1 cellular context compared by ENCODE assay signal in the genomic region with DNA sequence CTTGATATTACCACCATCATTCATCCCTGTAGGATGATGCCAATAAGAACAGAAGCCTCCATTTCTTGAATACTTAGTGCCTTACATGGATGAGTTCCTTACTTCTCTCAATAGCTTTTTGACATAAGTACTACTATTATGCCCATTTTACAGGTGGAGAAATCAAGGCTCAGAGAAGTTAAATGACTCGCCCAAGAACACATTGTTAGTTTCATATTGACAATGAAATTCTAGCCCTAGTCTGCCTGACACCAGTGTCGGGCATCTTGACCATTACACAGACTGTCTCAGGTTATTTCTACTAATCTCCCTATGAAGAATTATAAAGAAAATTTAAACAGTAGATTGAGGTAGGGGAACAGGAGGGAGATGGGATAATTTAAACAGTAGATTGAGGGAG.
TF ChIP-seq lines count a peak whose summit lies in the region.

No MANE protein-coding gene starts in this region.

TF ChIP-seq in K562, 482 proteins besides CTCF, POLR2A, EP300 and RAD21 (continued from another document):
- TF ChIP-seq, protein P1, sequence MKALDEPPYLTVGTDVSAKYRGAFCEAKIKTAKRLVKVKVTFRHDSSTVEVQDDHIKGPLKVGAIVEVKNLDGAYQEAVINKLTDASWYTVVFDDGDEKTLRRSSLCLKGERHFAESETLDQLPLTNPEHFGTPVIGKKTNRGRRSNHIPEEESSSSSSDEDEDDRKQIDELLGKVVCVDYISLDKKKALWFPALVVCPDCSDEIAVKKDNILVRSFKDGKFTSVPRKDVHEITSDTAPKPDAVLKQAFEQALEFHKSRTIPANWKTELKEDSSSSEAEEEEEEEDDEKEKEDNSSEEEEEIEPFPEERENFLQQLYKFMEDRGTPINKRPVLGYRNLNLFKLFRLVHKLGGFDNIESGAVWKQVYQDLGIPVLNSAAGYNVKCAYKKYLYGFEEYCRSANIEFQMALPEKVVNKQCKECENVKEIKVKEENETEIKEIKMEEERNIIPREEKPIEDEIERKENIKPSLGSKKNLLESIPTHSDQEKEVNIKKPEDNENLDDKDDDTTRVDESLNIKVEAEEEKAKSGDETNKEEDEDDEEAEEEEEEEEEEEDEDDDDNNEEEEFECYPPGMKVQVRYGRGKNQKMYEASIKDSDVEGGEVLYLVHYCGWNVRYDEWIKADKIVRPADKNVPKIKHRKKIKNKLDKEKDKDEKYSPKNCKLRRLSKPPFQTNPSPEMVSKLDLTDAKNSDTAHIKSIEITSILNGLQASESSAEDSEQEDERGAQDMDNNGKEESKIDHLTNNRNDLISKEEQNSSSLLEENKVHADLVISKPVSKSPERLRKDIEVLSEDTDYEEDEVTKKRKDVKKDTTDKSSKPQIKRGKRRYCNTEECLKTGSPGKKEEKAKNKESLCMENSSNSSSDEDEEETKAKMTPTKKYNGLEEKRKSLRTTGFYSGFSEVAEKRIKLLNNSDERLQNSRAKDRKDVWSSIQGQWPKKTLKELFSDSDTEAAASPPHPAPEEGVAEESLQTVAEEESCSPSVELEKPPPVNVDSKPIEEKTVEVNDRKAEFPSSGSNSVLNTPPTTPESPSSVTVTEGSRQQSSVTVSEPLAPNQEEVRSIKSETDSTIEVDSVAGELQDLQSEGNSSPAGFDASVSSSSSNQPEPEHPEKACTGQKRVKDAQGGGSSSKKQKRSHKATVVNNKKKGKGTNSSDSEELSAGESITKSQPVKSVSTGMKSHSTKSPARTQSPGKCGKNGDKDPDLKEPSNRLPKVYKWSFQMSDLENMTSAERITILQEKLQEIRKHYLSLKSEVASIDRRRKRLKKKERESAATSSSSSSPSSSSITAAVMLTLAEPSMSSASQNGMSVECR (CRISPR knock-in tag; IDR thresholded peaks at IDR 0.05): no peak
- no peak for TF ChIP-seq MEF2A (IDR thresholded peaks at IDR 0.05; ENCODE audit: control insufficient read depth, low read depth, low read length)
- TF ChIP-seq, protein P2, sequence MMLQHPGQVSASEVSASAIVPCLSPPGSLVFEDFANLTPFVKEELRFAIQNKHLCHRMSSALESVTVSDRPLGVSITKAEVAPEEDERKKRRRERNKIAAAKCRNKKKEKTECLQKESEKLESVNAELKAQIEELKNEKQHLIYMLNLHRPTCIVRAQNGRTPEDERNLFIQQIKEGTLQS (IDR thresholded peaks at IDR 0.05): no peak
- TF ChIP-seq, protein P2 (CRISPR knock-in tag; conservative IDR thresholded peaks at IDR 0.05): no peak
- no peak for TF ChIP-seq U2AF2 (optimal IDR thresholded peaks at IDR 0.05; ENCODE audit: low read depth, low read length)
- no peak for TF ChIP-seq HMG20A (CRISPR knock-in tag; conservative IDR thresholded peaks at IDR 0.05)
- no peak for TF ChIP-seq NBN (IDR thresholded peaks at IDR 0.05; ENCODE audit: low read depth)
- TF ChIP-seq, protein P3, sequence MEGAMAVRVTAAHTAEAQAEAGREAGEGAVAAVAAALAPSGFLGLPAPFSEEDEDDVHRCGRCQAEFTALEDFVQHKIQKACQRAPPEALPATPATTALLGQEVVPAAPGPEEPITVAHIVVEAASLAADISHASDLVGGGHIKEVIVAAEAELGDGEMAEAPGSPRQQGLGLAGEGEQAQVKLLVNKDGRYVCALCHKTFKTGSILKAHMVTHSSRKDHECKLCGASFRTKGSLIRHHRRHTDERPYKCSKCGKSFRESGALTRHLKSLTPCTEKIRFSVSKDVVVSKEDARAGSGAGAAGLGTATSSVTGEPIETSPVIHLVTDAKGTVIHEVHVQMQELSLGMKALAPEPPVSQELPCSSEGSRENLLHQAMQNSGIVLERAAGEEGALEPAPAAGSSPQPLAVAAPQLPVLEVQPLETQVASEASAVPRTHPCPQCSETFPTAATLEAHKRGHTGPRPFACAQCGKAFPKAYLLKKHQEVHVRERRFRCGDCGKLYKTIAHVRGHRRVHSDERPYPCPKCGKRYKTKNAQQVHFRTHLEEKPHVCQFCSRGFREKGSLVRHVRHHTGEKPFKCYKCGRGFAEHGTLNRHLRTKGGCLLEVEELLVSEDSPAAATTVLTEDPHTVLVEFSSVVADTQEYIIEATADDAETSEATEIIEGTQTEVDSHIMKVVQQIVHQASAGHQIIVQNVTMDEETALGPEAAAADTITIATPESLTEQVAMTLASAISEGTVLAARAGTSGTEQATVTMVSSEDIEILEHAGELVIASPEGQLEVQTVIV (CRISPR knock-in tag; IDR thresholded peaks at IDR 0.05; ENCODE audit: borderline replicate concordance): no peak
- no peak for TF ChIP-seq ZNF589 (CRISPR knock-in tag; IDR thresholded peaks at IDR 0.05; ENCODE audit: low read depth)
- 0 out of 3 replicates have a peak, but pooled peaks of 1 of the 2 experiments have one; percentile 33 for TF ChIP-seq CBX3 (IDR thresholded peaks at IDR 0.05; ENCODE audit: borderline replicate concordance in 1 of 2, low read length in 2 of 2)
- no peak for TF ChIP-seq NCOA1 (IDR thresholded peaks at IDR 0.05; ENCODE audit: low read depth)
- no peak for TF ChIP-seq ZSCAN32 (CRISPR knock-in tag; IDR thresholded peaks at IDR 0.05)
- TF ChIP-seq BRD9 (IDR thresholded peaks at IDR 0.05; ENCODE audit: low read depth, partially characterized antibody): no peak
- no peak for TF ChIP-seq PML (IDR thresholded peaks at IDR 0.05; ENCODE audit: low read length)
- no peak for TF ChIP-seq ZNF707 (CRISPR knock-in tag; conservative IDR thresholded peaks at IDR 0.05)
- TF ChIP-seq ZNF644 (tag; IDR thresholded peaks at IDR 0.05; ENCODE audit: low read depth): no peak
